ENCODE assay signal across 32 cellular contexts in genomic region chr7:93189235-93189634, GRCh38. TPM values are rescaled to one million over a fixed set of nuclear protein-coding genes. Genes with fewer than 3 reads are reported as not detected.
DNase-seq lines count a peak whose midpoint lies in the region; ATAC-seq, FAIRE-seq and TF ChIP-seq lines count a peak whose summit lies in the region.
"Had no signal": no experiment of that assay in that cellular context is flagged by ENCODE, and none has a peak within 500 bp of the region (broad histone marks: within the 10 kb centered on the region; RNA-seq: fewer than 3 reads in every experiment).

No MANE protein-coding gene starts in this region.

- TF ChIP-seq CTCF in HepG2 (CRISPR knock-in tag; IDR thresholded peaks at IDR 0.05) (no peak), right lobe of liver (IDR thresholded peaks at IDR 0.05) (no peak), LNCaP clone FGC (IDR thresholded peaks at IDR 0.05; ENCODE audit: control insufficient read depth, extremely low read depth, insufficient read depth) (no peak), VCaP (conservative IDR thresholded peaks at IDR 0.05) (no peak), adrenal gland (IDR thresholded peaks at IDR 0.05) (no peak)

- no peaks in the 10 kb centered on the region for H3K79me2 ChIP-seq in HepG2 (ENCODE audit: insufficient read depth, low read length)

- ATAC-seq in HepG2 (no peak), right lobe of liver (no peak), HG02885 (IDR thresholded peaks at IDR 0.05; ENCODE audit: poor library complexity, unreplicated experiment) (no peak)

- no peak overlapping the region for H3K27ac ChIP-seq in HepG2 (ENCODE audit: extremely low read length, insufficient read depth, low read length)
- H3K27ac ChIP-seq in right lobe of liver, result no peak overlapping the region
- peak overlapping the region; percentile 58 for H3K27ac ChIP-seq in VCaP
- no peak overlapping the region for H3K27ac ChIP-seq in adrenal gland
- H3K27ac ChIP-seq: 22Rv1, BLaER1 had no signal

- TF ChIP-seq RAD21 in HepG2 (CRISPR knock-in tag; IDR thresholded peaks at IDR 0.05), result no peak

- no peak for DNase-seq in HepG2 (ENCODE audit: low spot score)
- DNase-seq in right lobe of liver, result no peak
- peak; percentile 65 for DNase-seq in LNCaP clone FGC (ENCODE audit: low read depth)
- no peak for DNase-seq in adrenal gland
- no peak for DNase-seq in NCI-H446 treated with DMSO at 0.1 percent for 48 hours (lab: John Stamatoyannopoulos, UW)
- DNase-seq: ACHN; BE2C; C1 segment of cervical spinal cord; CD4-positive, alpha-beta memory T cell; CD4-positive, CD25-positive, alpha-beta regulatory T cell; CD8-positive, alpha-beta memory T cell; COR-L47; DMS 273 treated with DMSO at 0.1 percent for 48 hours; DMS153; DMS53; DMS79; DND-41; EL; GDM1 had no signal

- intact Hi-C loops in HepG2 (cut with micrococcal nuclease; ENCODE audit: unreplicated experiment) (no loop called here), right lobe of liver (cut with DNase I) (no loop called here), adrenal gland (cut with DNase I) (no loop called here)

- CTCF ChIA-PET in HepG2 (lab: Yijun Ruan, JAX; ENCODE audit: low intra/inter-chr PET ratio, low total read pairs), result no interaction called here

- no peaks in the 10 kb centered on the region for H3K9me3 ChIP-seq in HepG2 (ENCODE audit: low read length)
- H3K9me3 ChIP-seq in right lobe of liver, result no peaks in the 10 kb centered on the region
- H3K9me3 ChIP-seq in adrenal gland (replicated peaks in 1 of 3), result no peaks in the 10 kb centered on the region
- H3K9me3 ChIP-seq: BE2C, BLaER1 had no signal

- H3K4me2 ChIP-seq in HepG2 (ENCODE audit: low read depth, low read length), result no peak overlapping the region
- H3K4me2 ChIP-seq: BLaER1 had no signal

- no peak overlapping the region for H2AFZ ChIP-seq in HepG2 (ENCODE audit: low read length)

- WGBS in HepG2 (ENCODE audit: low lambda C conversion rate), result 2% methylated on average over 3 of the region's 3 CpGs
- WGBS in right lobe of liver (ENCODE audit: insufficient coverage, low coverage, low lambda C conversion rate, missing lambda C conversion rate), result 24% methylated on average over 3 of the region's 3 CpGs
- WGBS in adrenal gland, 4 donors, result 46 to 58% (median 55%) methylated on average over 3 of the region's 3 CpGs

- POLR2A ChIA-PET in HepG2 (lab: Yijun Ruan, JAX), result no interaction called here

- FAIRE-seq in HepG2 (lab: Jason Lieb, UNC) (no peak), islet of Langerhans (lab: Jason Lieb, UNC) (peak; percentile 30)
- FAIRE-seq: GM12878, GM12892, GM18507 had no signal

- BruUV-seq in HepG2 (replicated peaks; lab: Mats Ljungman, UMichigan), result no TSS peak

- H3K36me3 ChIP-seq in HepG2 (replicated peaks in 1 of 2; ENCODE audit: control insufficient read depth in 1 of 2, insufficient read depth in 2 of 2, low read length in 2 of 2), result no peaks in the 10 kb centered on the region
- no peaks in the 10 kb centered on the region for H3K36me3 ChIP-seq in right lobe of liver
- no peaks in the 10 kb centered on the region for H3K36me3 ChIP-seq in adrenal gland (replicated peaks in 1 of 2)
- H3K36me3 ChIP-seq: BE2C, BLaER1 had no signal

- TF ChIP-seq POLR2A in HepG2 (IDR thresholded peaks at IDR 0.05; ENCODE audit: insufficient read depth in 1 of 2, low read depth in 2 of 2, low read length in 2 of 2) (no peak), right lobe of liver (IDR thresholded peaks at IDR 0.05) (no peak), adrenal gland (IDR thresholded peaks at IDR 0.05) (no peak)

- in situ Hi-C loops in HepG2 (cut with HindIII; ENCODE audit: extremely low pct_ligation_motif_present, low pct_unique_long_range_greater_than_20kb), result no loop called here

- no peaks in the 10 kb centered on the region for H3K4me1 ChIP-seq in HepG2 (ENCODE audit: insufficient read depth, low read length)
- H3K4me1 ChIP-seq in right lobe of liver, result no peaks in the 10 kb centered on the region
- H3K4me1 ChIP-seq in adrenal gland (replicated peaks in 1 of 2), result no peaks in the 10 kb centered on the region
- H3K4me1 ChIP-seq: BE2C, BLaER1 had no signal

- H3K27me3 ChIP-seq in HepG2 (ENCODE audit: control insufficient read depth in 1 of 2, insufficient read depth in 2 of 2, low read length in 2 of 2), result 0 out of 5 replicates have a peak, but pooled peaks cover 0 to 4% of the 10 kb centered on the region in 2 experiments
- H3K27me3 ChIP-seq in right lobe of liver, result no peaks in the 10 kb centered on the region
- H3K27me3 ChIP-seq in adrenal gland, result peaks cover 8% of the 10 kb centered on the region
- H3K27me3 ChIP-seq: BLaER1 had no signal

- TF ChIP-seq EP300 in HepG2 (IDR thresholded peaks at IDR 0.05; ENCODE audit: low read depth in 2 of 2, low read length in 2 of 2) (no peak), HepG2 (CRISPR knock-in tag; IDR thresholded peaks at IDR 0.05; ENCODE audit: borderline replicate concordance) (no peak)

- H3K9ac ChIP-seq in HepG2 (ENCODE audit: insufficient read depth, low read depth, low read length), result no peak overlapping the region
- H3K9ac ChIP-seq: BLaER1 had no signal

- H3K4me3 ChIP-seq in HepG2 (replicated peaks in 1 of 3; ENCODE audit: insufficient read depth in 1 of 3, low read depth in 2 of 3, low read length in 3 of 3) (no peak overlapping the region), right lobe of liver (no peak overlapping the region), LNCaP clone FGC (ENCODE audit: low read depth, low read length) (no peak overlapping the region), adrenal gland (no peak overlapping the region)
- H3K4me3 ChIP-seq: BLaER1, GM12878 had no signal

- H4K20me1 ChIP-seq in HepG2 (ENCODE audit: insufficient read depth, low read length), result no peaks in the 10 kb centered on the region
- H4K20me1 ChIP-seq: BLaER1 had no signal

RNA-seq across cellular contexts. Expression of gene HEPACAM2, which starts 37.0 kb away (rescaled TPM):
- not detected in 2 replicates for total RNA-seq in HepG2 (2016; rRNA removed; fragmentation: Illumina TruSeq; extraction: Trizol)
- not detected in 2 replicates for total RNA-seq in HepG2 (2016; cell fraction: cytosol; rRNA removed; fragmentation: Illumina TruSeq; extraction: Trizol; ENCODE audit: low read depth)
- not detected in 2 replicates for total RNA-seq in HepG2 (2016; cell fraction: insoluble cytoplasmic fraction; rRNA removed; fragmentation: Illumina TruSeq; extraction: Trizol)
- not detected in 2 replicates for total RNA-seq in HepG2 (2016; cell fraction: membrane; rRNA removed; fragmentation: Illumina TruSeq; extraction: Trizol)
- total RNA-seq in HepG2 (2016; cell fraction: nucleus; rRNA removed; fragmentation: Illumina TruSeq; extraction: Trizol), result not detected in 2 replicates
- not detected in 2 replicates for polyA plus RNA-seq in HepG2 (2011; rRNA removed)
- not detected in 2 replicates for polyA plus RNA-seq in HepG2 (2011; cell fraction: cytosol; rRNA removed)
- not detected in 2 replicates for polyA plus RNA-seq in HepG2 (2011; cell fraction: nucleus; rRNA removed)
- not detected in 2 replicates for polyA plus RNA-seq in HepG2 (2012)
- not detected in 2 replicates for polyA plus RNA-seq in HepG2 (2016; cell fraction: cytosol; fragmentation: Illumina TruSeq; extraction: Trizol; ENCODE audit: low read depth)
- polyA plus RNA-seq in HepG2 (2016; cell fraction: insoluble cytoplasmic fraction; fragmentation: Illumina TruSeq; extraction: Trizol; ENCODE audit: low read depth), result not detected in 2 replicates
- polyA plus RNA-seq in HepG2 (2016; cell fraction: membrane; fragmentation: Illumina TruSeq; extraction: Trizol; ENCODE audit: low read depth), result not detected in 2 replicates
- not detected in 2 replicates for polyA plus RNA-seq in HepG2 (2016; cell fraction: nucleus; fragmentation: Illumina TruSeq; extraction: Trizol; ENCODE audit: insufficient read depth, low read depth)
- polyA minus RNA-seq in HepG2 (2011; rRNA and poly(A)+ RNA removed; ENCODE audit: low replicate concordance), result 0.28 TPM in 1 of 2 replicates, not detected in the other
- polyA minus RNA-seq in HepG2 (2011; cell fraction: cytosol; rRNA and poly(A)+ RNA removed), result not detected in 2 replicates
- polyA minus RNA-seq in HepG2 (2011; cell fraction: nucleus; rRNA and poly(A)+ RNA removed), result not detected in 2 replicates
- total RNA-seq in right lobe of liver, result not detected
- under 1 TPM in 3 of 8 donors, not detected in 5; 0.22 to 0.29 (median 0.23) TPM for total RNA-seq in adrenal gland
- under 1 TPM in 2 of 3 donors, not detected in 1; 0.03 to 0.16 TPM for polyA plus RNA-seq in adrenal gland
- total RNA-seq: A172; A673; CD4-positive, CD25-positive, alpha-beta regulatory T cell; Daoy; G401; GM12878 had no signal
- polyA plus RNA-seq: AG04450; CD4-positive, alpha-beta memory T cell; CD4-positive, CD25-positive, alpha-beta regulatory T cell; CD8-positive, alpha-beta memory T cell had no signal

RNA-seq across cellular contexts. Expression of gene SAMD9L, which starts 41.0 kb away (rescaled TPM):
- total RNA-seq in HepG2 (2016; rRNA removed; fragmentation: Illumina TruSeq; extraction: Trizol) (not detected in 2 replicates), right lobe of liver (1 to 10 TPM in 5 of 6 experiments, under 1 TPM in 1; 0.64 to 5.1 (median 3.1) TPM), adrenal gland (10 to 100 TPM in 5 of 8 donors, 1 to 10 TPM in 3; 4.5 to 28.0 (median 11.7) TPM)
- not detected in 2 replicates for total RNA-seq in HepG2 (2016; cell fraction: cytosol; rRNA removed; fragmentation: Illumina TruSeq; extraction: Trizol; ENCODE audit: low read depth)
- total RNA-seq in HepG2 (2016; cell fraction: insoluble cytoplasmic fraction; rRNA removed; fragmentation: Illumina TruSeq; extraction: Trizol), result not detected in 2 replicates
- not detected in 2 replicates for total RNA-seq in HepG2 (2016; cell fraction: membrane; rRNA removed; fragmentation: Illumina TruSeq; extraction: Trizol)
- total RNA-seq in HepG2 (2016; cell fraction: nucleus; rRNA removed; fragmentation: Illumina TruSeq; extraction: Trizol), result not detected in 2 replicates
- polyA plus RNA-seq in HepG2 (2011; rRNA removed) (not detected in 2 replicates), adrenal gland (10 to 100 TPM in 1 of 3 donors, 1 to 10 TPM in 2; 4.9 to 12.6 (median 9.3) TPM)
- not detected in 2 replicates for polyA plus RNA-seq in HepG2 (2011; cell fraction: cytosol; rRNA removed)
- 0.10 TPM in 1 of 2 replicates, not detected in the other for polyA plus RNA-seq in HepG2 (2011; cell fraction: nucleus; rRNA removed)
- not detected in 2 replicates for polyA plus RNA-seq in HepG2 (2012)
- polyA plus RNA-seq in HepG2 (2016; cell fraction: cytosol; fragmentation: Illumina TruSeq; extraction: Trizol; ENCODE audit: low read depth), result not detected in 2 replicates
- polyA plus RNA-seq in HepG2 (2016; cell fraction: insoluble cytoplasmic fraction; fragmentation: Illumina TruSeq; extraction: Trizol; ENCODE audit: low read depth), result not detected in 2 replicates
- not detected in 2 replicates for polyA plus RNA-seq in HepG2 (2016; cell fraction: membrane; fragmentation: Illumina TruSeq; extraction: Trizol; ENCODE audit: low read depth)
- polyA plus RNA-seq in HepG2 (2016; cell fraction: nucleus; fragmentation: Illumina TruSeq; extraction: Trizol; ENCODE audit: insufficient read depth, low read depth), result not detected in 2 replicates
- polyA minus RNA-seq in HepG2 (2011; rRNA and poly(A)+ RNA removed; ENCODE audit: low replicate concordance), result 0.68 TPM in 1 of 2 replicates, not detected in the other
- not detected in 2 replicates for polyA minus RNA-seq in HepG2 (2011; cell fraction: cytosol; rRNA and poly(A)+ RNA removed)
- polyA minus RNA-seq in HepG2 (2011; cell fraction: nucleus; rRNA and poly(A)+ RNA removed), result not detected in 2 replicates
- total RNA-seq: G401 had no signal

RNA-seq across cellular contexts. Expression of gene VPS50, which starts 42.9 kb away (rescaled TPM):
- total RNA-seq in HepG2 (2016; rRNA removed; fragmentation: Illumina TruSeq; extraction: Trizol) (20.4 and 21.3 TPM in 2 replicates), right lobe of liver (10 to 100 TPM in 5 of 6 experiments, 1 to 10 TPM in 1; 9.0 to 19.1 (median 11.5) TPM), adrenal gland (10 to 100 TPM; 11.7 to 60.6 (median 24.0) TPM)
- total RNA-seq in HepG2 (2016; cell fraction: cytosol; rRNA removed; fragmentation: Illumina TruSeq; extraction: Trizol; ENCODE audit: low read depth), result 11.4 and 14.2 TPM in 2 replicates
- 18.2 and 20.6 TPM in 2 replicates for total RNA-seq in HepG2 (2016; cell fraction: insoluble cytoplasmic fraction; rRNA removed; fragmentation: Illumina TruSeq; extraction: Trizol)
- total RNA-seq in HepG2 (2016; cell fraction: membrane; rRNA removed; fragmentation: Illumina TruSeq; extraction: Trizol), result 10.5 and 11.0 TPM in 2 replicates
- 44.2 and 44.6 TPM in 2 replicates for total RNA-seq in HepG2 (2016; cell fraction: nucleus; rRNA removed; fragmentation: Illumina TruSeq; extraction: Trizol)
- polyA plus RNA-seq in HepG2 (2011; rRNA removed) (10.3 and 11.4 TPM in 2 replicates), adrenal gland (10 to 100 TPM in 1 of 3 donors, 1 to 10 TPM in 2; 6.9 to 28.5 (median 8.0) TPM)
- 2.3 and 3.1 TPM in 2 replicates for polyA plus RNA-seq in HepG2 (2011; cell fraction: cytosol; rRNA removed)
- polyA plus RNA-seq in HepG2 (2011; cell fraction: nucleus; rRNA removed), result 11.7 and 13.9 TPM in 2 replicates
- 8.2 and 8.5 TPM in 2 replicates for polyA plus RNA-seq in HepG2 (2012)
- polyA plus RNA-seq in HepG2 (2016; cell fraction: cytosol; fragmentation: Illumina TruSeq; extraction: Trizol; ENCODE audit: low read depth), result 0.92 and 1.0 TPM in 2 replicates
- polyA plus RNA-seq in HepG2 (2016; cell fraction: insoluble cytoplasmic fraction; fragmentation: Illumina TruSeq; extraction: Trizol; ENCODE audit: low read depth), result 10.4 and 12.3 TPM in 2 replicates
- polyA plus RNA-seq in HepG2 (2016; cell fraction: membrane; fragmentation: Illumina TruSeq; extraction: Trizol; ENCODE audit: low read depth), result 1.7 and 1.9 TPM in 2 replicates
- 16.8 and 17.4 TPM in 2 replicates for polyA plus RNA-seq in HepG2 (2016; cell fraction: nucleus; fragmentation: Illumina TruSeq; extraction: Trizol; ENCODE audit: insufficient read depth, low read depth)
- 12.8 and 25.8 TPM in 2 replicates for polyA minus RNA-seq in HepG2 (2011; rRNA and poly(A)+ RNA removed; ENCODE audit: low replicate concordance)
- 5.2 and 13.8 TPM in 2 replicates for polyA minus RNA-seq in HepG2 (2011; cell fraction: cytosol; rRNA and poly(A)+ RNA removed)
- 56.5 and 65.9 TPM in 2 replicates for polyA minus RNA-seq in HepG2 (2011; cell fraction: nucleus; rRNA and poly(A)+ RNA removed)
